1 cellular context compared by ENCODE assay signal in the genomic region with DNA sequence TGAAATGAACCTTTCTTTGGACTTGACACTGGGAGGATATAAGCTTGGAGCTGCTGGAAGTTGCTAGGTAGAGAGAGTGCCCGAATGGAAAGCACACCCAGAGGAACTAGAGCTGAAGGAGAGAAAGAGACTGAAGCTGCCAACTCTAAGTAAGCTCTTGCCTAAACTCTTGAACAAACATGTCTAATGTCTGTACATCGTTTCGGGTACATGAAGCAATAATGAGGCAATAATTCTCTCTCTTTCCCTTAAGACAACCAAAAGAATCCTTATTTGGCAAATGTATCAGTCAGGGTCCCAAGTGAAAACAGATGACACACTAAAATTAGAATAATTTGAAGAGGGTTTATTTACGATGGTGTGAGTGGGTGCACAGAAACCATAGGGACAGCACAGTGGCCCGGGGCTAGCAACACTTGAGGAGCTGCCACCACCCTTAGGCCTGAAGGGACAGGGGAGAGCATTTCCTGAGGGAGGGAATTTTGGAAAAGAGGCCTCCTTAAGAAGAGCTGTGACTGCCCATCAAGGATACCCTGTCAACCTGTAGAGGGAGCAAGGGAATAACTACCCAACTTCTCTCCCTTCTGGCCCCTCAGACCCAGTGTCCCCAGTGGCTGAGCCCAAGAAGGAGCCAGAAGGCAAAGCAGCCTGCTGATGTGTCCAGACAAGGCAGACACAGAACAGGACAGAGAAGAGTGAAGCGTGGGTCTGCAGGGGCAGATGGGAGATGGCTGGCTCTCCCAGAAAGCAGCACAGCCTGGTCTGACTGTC.
TF ChIP-seq lines count a peak whose summit lies in the region.

No MANE protein-coding gene starts in this region.

TF ChIP-seq in K562, 482 proteins besides CTCF, POLR2A, EP300 and RAD21 (continued from another document and continues in another):
- TF ChIP-seq ETV1 (tag; conservative IDR thresholded peaks at IDR 0.05; ENCODE audit: low read depth): no peak
- TF ChIP-seq TBL1XR1 (IDR thresholded peaks at IDR 0.05; ENCODE audit: low read length in 2 of 2): no peak
- TF ChIP-seq BCL6 (CRISPR knock-in tag; IDR thresholded peaks at IDR 0.05): no peak
- no peak for TF ChIP-seq LEF1 (IDR thresholded peaks at IDR 0.05)
- no peak for TF ChIP-seq E2F3 (CRISPR knock-in tag; IDR thresholded peaks at IDR 0.05)
- no peak for TF ChIP-seq ZNF589 (CRISPR knock-in tag; IDR thresholded peaks at IDR 0.05; ENCODE audit: low read depth)
- TF ChIP-seq CBFA2T2 (conservative IDR thresholded peaks at IDR 0.05): no peak
- TF ChIP-seq POLR2B (IDR thresholded peaks at IDR 0.05; ENCODE audit: low read depth, partially characterized antibody): no peak
- no peak for TF ChIP-seq SIN3B (IDR thresholded peaks at IDR 0.05; ENCODE audit: low read depth)
- no peak for TF ChIP-seq CREB3L1 (IDR thresholded peaks at IDR 0.05; ENCODE audit: borderline replicate concordance, low read depth)
- no peak for TF ChIP-seq BACH1 (tag; IDR thresholded peaks at IDR 0.05)
- TF ChIP-seq FOXJ3 (CRISPR knock-in tag; IDR thresholded peaks at IDR 0.05): no peak
- no peak for TF ChIP-seq SMARCB1 (IDR thresholded peaks at IDR 0.05; ENCODE audit: insufficient read length, low read depth)
- TF ChIP-seq ASH1L (IDR thresholded peaks at IDR 0.05; ENCODE audit: borderline replicate concordance, low read depth, partially characterized antibody): no peak
- TF ChIP-seq WHSC1 (IDR thresholded peaks at IDR 0.05; ENCODE audit: low read length): no peak
- no peak for TF ChIP-seq PHF8 (IDR thresholded peaks at IDR 0.05; ENCODE audit: borderline replicate concordance, low read length)
- no peak for TF ChIP-seq SNIP1 (IDR thresholded peaks at IDR 0.05; ENCODE audit: low read depth)
- no peak for TF ChIP-seq XRCC3 (IDR thresholded peaks at IDR 0.05)
- no peak for TF ChIP-seq TAL1 (IDR thresholded peaks at IDR 0.05)
- TF ChIP-seq, protein P1, sequence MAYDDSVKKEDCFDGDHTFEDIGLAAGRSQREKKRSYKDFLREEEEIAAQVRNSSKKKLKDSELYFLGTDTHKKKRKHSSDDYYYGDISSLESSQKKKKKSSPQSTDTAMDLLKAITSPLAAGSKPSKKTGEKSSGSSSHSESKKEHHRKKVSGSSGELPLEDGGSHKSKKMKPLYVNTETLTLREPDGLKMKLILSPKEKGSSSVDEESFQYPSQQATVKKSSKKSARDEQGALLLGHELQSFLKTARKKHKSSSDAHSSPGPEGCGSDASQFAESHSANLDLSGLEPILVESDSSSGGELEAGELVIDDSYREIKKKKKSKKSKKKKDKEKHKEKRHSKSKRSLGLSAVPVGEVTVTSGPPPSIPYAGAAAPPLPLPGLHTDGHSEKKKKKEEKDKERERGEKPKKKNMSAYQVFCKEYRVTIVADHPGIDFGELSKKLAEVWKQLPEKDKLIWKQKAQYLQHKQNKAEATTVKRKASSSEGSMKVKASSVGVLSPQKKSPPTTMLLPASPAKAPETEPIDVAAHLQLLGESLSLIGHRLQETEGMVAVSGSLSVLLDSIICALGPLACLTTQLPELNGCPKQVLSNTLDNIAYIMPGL (CRISPR knock-in tag; IDR thresholded peaks at IDR 0.05): no peak
- TF ChIP-seq TOE1 (IDR thresholded peaks at IDR 0.05; ENCODE audit: borderline replicate concordance): no peak
- no peak for TF ChIP-seq TOE1 (CRISPR knock-in tag; IDR thresholded peaks at IDR 0.05; ENCODE audit: borderline replicate concordance, low read depth)
- no peak for TF ChIP-seq TRIM24 (IDR thresholded peaks at IDR 0.05)
- TF ChIP-seq MEIS2 (IDR thresholded peaks at IDR 0.05; ENCODE audit: partially characterized antibody): peak; percentile 54
- TF ChIP-seq ELF1 (tag; IDR thresholded peaks at IDR 0.05): no peak
- TF ChIP-seq JUNB (CRISPR knock-in tag; conservative IDR thresholded peaks at IDR 0.05): no peak
- peak; percentile 13; the same call in 1 of the 2 replicates for TF ChIP-seq ZNF384 (IDR thresholded peaks at IDR 0.05; ENCODE audit: low read depth, low read length)
- TF ChIP-seq ZNF507 (tag; conservative IDR thresholded peaks at IDR 0.05): no peak
- TF ChIP-seq TARDBP (IDR thresholded peaks at IDR 0.05): no peak
- peak; percentile 70 for TF ChIP-seq SMC3 (conservative IDR thresholded peaks at IDR 0.05; ENCODE audit: insufficient read depth, low read depth, low read length)
- TF ChIP-seq ZBED1 (IDR thresholded peaks at IDR 0.05): no peak
- TF ChIP-seq ZNF140 (CRISPR knock-in tag; IDR thresholded peaks at IDR 0.05): no peak
- no peak for TF ChIP-seq ZNF253 (CRISPR knock-in tag; conservative IDR thresholded peaks at IDR 0.05)
- no peak for TF ChIP-seq HEY1 (CRISPR knock-in tag; IDR thresholded peaks at IDR 0.05; ENCODE audit: borderline replicate concordance)
- TF ChIP-seq ZFP36 (IDR thresholded peaks at IDR 0.05; ENCODE audit: low read depth, low read length, partially characterized antibody): no peak
- TF ChIP-seq, protein P2, sequence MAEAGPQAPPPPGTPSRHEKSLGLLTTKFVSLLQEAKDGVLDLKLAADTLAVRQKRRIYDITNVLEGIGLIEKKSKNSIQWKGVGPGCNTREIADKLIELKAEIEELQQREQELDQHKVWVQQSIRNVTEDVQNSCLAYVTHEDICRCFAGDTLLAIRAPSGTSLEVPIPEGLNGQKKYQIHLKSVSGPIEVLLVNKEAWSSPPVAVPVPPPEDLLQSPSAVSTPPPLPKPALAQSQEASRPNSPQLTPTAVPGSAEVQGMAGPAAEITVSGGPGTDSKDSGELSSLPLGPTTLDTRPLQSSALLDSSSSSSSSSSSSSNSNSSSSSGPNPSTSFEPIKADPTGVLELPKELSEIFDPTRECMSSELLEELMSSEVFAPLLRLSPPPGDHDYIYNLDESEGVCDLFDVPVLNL (CRISPR knock-in tag; IDR thresholded peaks at IDR 0.05; ENCODE audit: low read depth): no peak
- no peak for TF ChIP-seq ZFP91 (CRISPR knock-in tag; IDR thresholded peaks at IDR 0.05)
- TF ChIP-seq MGA (IDR thresholded peaks at IDR 0.05): no peak
- no peak for TF ChIP-seq ILK (tag; IDR thresholded peaks at IDR 0.05; ENCODE audit: borderline replicate concordance, low read depth)
- TF ChIP-seq, protein P3, sequence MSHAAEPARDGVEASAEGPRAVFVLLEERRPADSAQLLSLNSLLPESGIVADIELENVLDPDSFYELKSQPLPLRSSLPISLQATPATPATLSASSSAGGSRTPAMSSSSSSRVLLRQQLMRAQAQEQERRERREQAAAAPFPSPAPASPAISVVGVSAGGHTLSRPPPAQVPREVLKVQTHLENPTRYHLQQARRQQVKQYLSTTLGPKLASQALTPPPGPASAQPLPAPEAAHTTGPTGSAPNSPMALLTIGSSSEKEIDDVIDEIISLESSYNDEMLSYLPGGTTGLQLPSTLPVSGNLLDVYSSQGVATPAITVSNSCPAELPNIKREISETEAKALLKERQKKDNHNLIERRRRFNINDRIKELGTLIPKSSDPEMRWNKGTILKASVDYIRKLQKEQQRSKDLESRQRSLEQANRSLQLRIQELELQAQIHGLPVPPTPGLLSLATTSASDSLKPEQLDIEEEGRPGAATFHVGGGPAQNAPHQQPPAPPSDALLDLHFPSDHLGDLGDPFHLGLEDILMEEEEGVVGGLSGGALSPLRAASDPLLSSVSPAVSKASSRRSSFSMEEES (CRISPR knock-in tag; IDR thresholded peaks at IDR 0.05): no peak
- TF ChIP-seq KHSRP (IDR thresholded peaks at IDR 0.05): no peak
- TF ChIP-seq KLF6 (CRISPR knock-in tag; IDR thresholded peaks at IDR 0.05; ENCODE audit: borderline replicate concordance): no peak
- TF ChIP-seq CC2D1A (IDR thresholded peaks at IDR 0.05): 0 out of 2 replicates have a peak, but pooled peaks have one; percentile 22
- peak; percentile 40; the same call in 1 of the 2 replicates for TF ChIP-seq RB1 (IDR thresholded peaks at IDR 0.05; ENCODE audit: low read depth)
- no peak for TF ChIP-seq ZKSCAN1 (IDR thresholded peaks at IDR 0.05; ENCODE audit: low read depth, low read length)
- TF ChIP-seq SLC30A9 (CRISPR knock-in tag; IDR thresholded peaks at IDR 0.05): no peak
- no peak for TF ChIP-seq SIN3A (IDR thresholded peaks at IDR 0.05; ENCODE audit: borderline replicate concordance in 2 of 2, control insufficient read depth in 1 of 2, low read depth in 2 of 2, low read length in 2 of 2)
- no peak for TF ChIP-seq ZNF77 (CRISPR knock-in tag; IDR thresholded peaks at IDR 0.05)
- TF ChIP-seq HDGF (IDR thresholded peaks at IDR 0.05): no peak
